13 cellular contexts compared by ENCODE assay signal in the genomic region with DNA sequence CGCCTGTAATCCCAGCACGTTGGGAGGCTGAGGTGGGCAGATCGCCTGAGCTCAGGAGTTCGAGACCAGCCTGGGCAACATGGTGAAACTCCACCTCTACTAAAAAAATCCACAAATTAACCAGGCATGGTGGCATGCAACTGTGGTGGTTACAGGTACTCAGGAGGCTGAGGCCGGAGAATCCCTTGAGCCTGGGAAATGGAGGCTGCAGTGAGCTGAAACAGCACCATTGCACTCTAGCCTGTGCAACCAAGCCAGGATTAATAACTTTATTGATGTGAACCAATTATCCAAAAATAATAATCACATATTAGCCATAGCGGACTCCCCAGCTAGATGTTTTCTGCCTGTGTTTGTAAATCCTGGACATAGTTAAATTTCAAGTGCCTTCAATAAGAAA. TPM values are rescaled to one million over a fixed set of nuclear protein-coding genes. Genes with fewer than 3 reads are reported as not detected.
A peak's percentile ranks its signal among the peaks of the same experiment; 100 is the strongest.
DNase-seq lines count a peak whose midpoint lies in the region; ATAC-seq, FAIRE-seq and TF ChIP-seq lines count a peak whose summit lies in the region.
"Had no signal": no experiment of that assay in that cellular context is flagged by ENCODE, and none has a peak within 500 bp of the region (broad histone marks: within the 10 kb centered on the region; RNA-seq: fewer than 3 reads in every experiment).

No MANE protein-coding gene starts in this region.

- TF ChIP-seq RAD21 in GM12878 (IDR thresholded peaks at IDR 0.05; ENCODE audit: insufficient read depth, low read depth, low read length) (no peak), HepG2 (CRISPR knock-in tag; IDR thresholded peaks at IDR 0.05) (no peak)

- DNase-seq in HAP-1 (ENCODE audit: low spot score in 2 of 2), result no peak
- no peak for DNase-seq in GM12878 (ENCODE audit: low read depth, low spot score)
- DNase-seq in HepG2 (ENCODE audit: low spot score), result no peak
- no peak for DNase-seq in activated CD4-positive, alpha-beta T cell treated with anti-CD3 and anti-CD28 coated beads, Interleukin-2, amount 50 U/mL, for 1 hour
- no peak for DNase-seq in GF-D8 (lab: John Stamatoyannopoulos, UW)
- DNase-seq: NCI-H1417, NCI-H526 treated with DMSO at 0.1 percent for 48 hours had no signal

- H4K20me1 ChIP-seq in GM12878 (ENCODE audit: control insufficient read depth, insufficient read depth), result no peaks in the 10 kb centered on the region
- peaks cover 16% of the 10 kb centered on the region for H4K20me1 ChIP-seq in HepG2 (ENCODE audit: insufficient read depth, low read length)

- FAIRE-seq in GM12878 (lab: Jason Lieb, UNC), result no peak
- no peak for FAIRE-seq in HepG2 (lab: Jason Lieb, UNC)
- FAIRE-seq: GM18507 had no signal

- TF ChIP-seq CTCF in GM12878 (IDR thresholded peaks at IDR 0.05 in 2 of 3, conservative IDR thresholded peaks at IDR 0.05 in 1 of 3; ENCODE audit: control insufficient read depth in 2 of 3, extremely low read depth in 1 of 3, insufficient read depth in 1 of 3, low read depth in 3 of 3, low read length in 3 of 3) (no peak), HepG2 (CRISPR knock-in tag; IDR thresholded peaks at IDR 0.05) (no peak)

- H3K9me3 ChIP-seq in HAP-1, result no peaks in the 10 kb centered on the region
- no peaks in the 10 kb centered on the region for H3K9me3 ChIP-seq in GM12878 (replicated peaks; ENCODE audit: control insufficient read depth, insufficient read depth, low read length)
- H3K9me3 ChIP-seq in HepG2 (ENCODE audit: low read length), result no peaks in the 10 kb centered on the region
- H3K9me3 ChIP-seq: SJCRH30 had no signal

- WGBS in GM12878 (ENCODE audit: insufficient coverage, insufficient replicate concordance, low lambda C conversion rate, missing lambda C conversion rate), result 95% methylated on average over 6 of the region's 6 CpGs
- WGBS in HepG2 (ENCODE audit: low lambda C conversion rate), result 97% methylated on average over 6 of the region's 6 CpGs

- TF ChIP-seq POLR2A in GM12878 (IDR thresholded peaks at IDR 0.05; ENCODE audit: low read depth, low read length), result no peak
- no peak for TF ChIP-seq POLR2A in HepG2 (IDR thresholded peaks at IDR 0.05; ENCODE audit: insufficient read depth in 1 of 2, low read depth in 2 of 2, low read length in 2 of 2)

- H3K4me1 ChIP-seq in HAP-1, result peaks cover 37% of the 10 kb centered on the region
- peaks cover 9% of the 10 kb centered on the region for H3K4me1 ChIP-seq in GM12878 (ENCODE audit: control insufficient read depth, insufficient read depth, low read length)
- peaks cover 45% of the 10 kb centered on the region for H3K4me1 ChIP-seq in HepG2 (ENCODE audit: insufficient read depth, low read length)

- no peak for TF ChIP-seq EP300 in GM12878 (IDR thresholded peaks at IDR 0.05; ENCODE audit: borderline replicate concordance in 1 of 2, control insufficient read depth in 1 of 2, low read depth in 2 of 2, low read length in 2 of 2)
- no peak for TF ChIP-seq EP300 in HepG2 (IDR thresholded peaks at IDR 0.05; ENCODE audit: low read depth in 2 of 2, low read length in 2 of 2)
- TF ChIP-seq EP300 in HepG2 (CRISPR knock-in tag; IDR thresholded peaks at IDR 0.05; ENCODE audit: borderline replicate concordance), result no peak

- H3K27ac ChIP-seq in GM12878 (ENCODE audit: control insufficient read depth, insufficient read depth) (no peak overlapping the region), HepG2 (ENCODE audit: extremely low read length, insufficient read depth, low read length) (peak overlapping the region; percentile 86), skin epidermis (peak overlapping the region in 11 of 21 experiments; percentile 5 to 96 (median 91))
- H3K27ac ChIP-seq: C4-2B, SJCRH30 had no signal

- H3K4me2 ChIP-seq in GM12878 (ENCODE audit: control insufficient read depth, insufficient read depth) (peak overlapping the region; percentile 100), HepG2 (ENCODE audit: low read depth, low read length) (peak overlapping the region; percentile 94)

- BruUV-seq in GM12878 (replicated peaks; lab: Mats Ljungman, UMichigan), result no TSS peak
- no TSS peak for BruUV-seq in HepG2 (replicated peaks; lab: Mats Ljungman, UMichigan)

- CTCF ChIA-PET in GM12878 (lab: Yijun Ruan, JAX) (interaction anchor here (0.6 to 4.6 kb wide), 15 partner anchors 9 to 730 kb away, joined by 3 to 22 read pairs (median 4); a partner anchor contains a TSS), HepG2 (lab: Yijun Ruan, JAX; ENCODE audit: low intra/inter-chr PET ratio, low total read pairs) (no interaction called here)

- SMC1A ChIA-PET in GM12878 (lab: Charles Lee; ENCODE audit: uncharacterized antibody, unreplicated experiment), result interaction anchor here (0.7 to 2.7 kb wide), 22 partner anchors 10 to 397 kb away, joined by 3 to 18 read pairs (median 6); no protein-coding TSS in a partner anchor

- H3K79me2 ChIP-seq in GM12878 (ENCODE audit: control insufficient read depth, insufficient read depth, low read length), result peaks cover 47% of the 10 kb centered on the region
- peaks cover 53% of the 10 kb centered on the region for H3K79me2 ChIP-seq in HepG2 (ENCODE audit: insufficient read depth, low read length)

- H2AFZ ChIP-seq in GM12878 (ENCODE audit: control insufficient read depth, low read depth, low read length), result no peak overlapping the region
- no peak overlapping the region for H2AFZ ChIP-seq in HepG2 (ENCODE audit: low read length)

- H3K4me3 ChIP-seq in HAP-1 (peak overlapping the region; percentile 79), GM12878 (peak overlapping the region; percentile 69), HepG2 (replicated peaks in 1 of 3; ENCODE audit: insufficient read depth in 1 of 3, low read depth in 2 of 3, low read length in 3 of 3) (peak overlapping the region; percentile 89 to 96 (median 94); a peak in 5 of 6 replicates), skin epidermis (no peak overlapping the region)
- H3K4me3 ChIP-seq: SJCRH30 had no signal

- H3K9ac ChIP-seq in GM12878 (ENCODE audit: control insufficient read depth, insufficient read depth, low read length) (peak overlapping the region; percentile 78), HepG2 (ENCODE audit: insufficient read depth, low read depth, low read length) (peak overlapping the region; percentile 95)

- intact Hi-C loops in GM12878 (cut with micrococcal nuclease; ENCODE audit: unreplicated experiment), result loop anchor here (5.0 kb wide), 1 partner anchor 449 kb away; a partner anchor contains a TSS
- intact Hi-C loops in HepG2 (cut with micrococcal nuclease; ENCODE audit: unreplicated experiment), result loop anchor here (2.0 to 5.0 kb wide), 2 partner anchors 61 to 249 kb away; no protein-coding TSS in a partner anchor

- H3K27me3 ChIP-seq in HAP-1 (ENCODE audit: low read depth) (no peaks in the 10 kb centered on the region), GM12878 (replicated peaks in 1 of 2; ENCODE audit: control insufficient read depth in 2 of 2, insufficient read depth in 2 of 2, low read length in 1 of 2) (no peaks in the 10 kb centered on the region), HepG2 (ENCODE audit: control insufficient read depth in 1 of 2, insufficient read depth in 2 of 2, low read length in 2 of 2) (no peaks in the 10 kb centered on the region; a peak in 1 of 5 replicates)
- H3K27me3 ChIP-seq: SJCRH30 had no signal

- H3K36me3 ChIP-seq in HAP-1 (replicated peaks), result no peaks in the 10 kb centered on the region; the same call in 1 of the 2 replicates
- H3K36me3 ChIP-seq in GM12878 (ENCODE audit: control insufficient read depth in 2 of 2, insufficient read depth in 2 of 2, low read length in 1 of 2), result no peaks in the 10 kb centered on the region
- no peaks in the 10 kb centered on the region for H3K36me3 ChIP-seq in HepG2 (replicated peaks in 1 of 2; ENCODE audit: control insufficient read depth in 1 of 2, insufficient read depth in 2 of 2, low read length in 2 of 2)
- H3K36me3 ChIP-seq: SJCRH30 had no signal

- ATAC-seq in GM12878 (no peak), HepG2 (no peak), HG03432 (IDR thresholded peaks at IDR 0.05; ENCODE audit: unreplicated experiment) (no peak), HG03139 (IDR thresholded peaks at IDR 0.05; ENCODE audit: unreplicated experiment) (no peak)

- in situ Hi-C loops in HAP-1 (cut with MboI; ENCODE audit: low sequenced_read_pairs), result no loop called here
- in situ Hi-C loops in GM12878 (cut with MboI), result no loop called here
- in situ Hi-C loops in HepG2 (cut with HindIII; ENCODE audit: extremely low pct_ligation_motif_present, low pct_unique_long_range_greater_than_20kb), result loop anchor here (25.0 kb wide), 1 partner anchor 239 kb away; no protein-coding TSS in a partner anchor

- POLR2A ChIA-PET in GM12878 (lab: Charles Lee) (interaction anchor here (0.6 to 2.7 kb wide), 12 partner anchors 11 to 389 kb away, joined by 3 to 28 read pairs (median 4); no protein-coding TSS in a partner anchor), HepG2 (lab: Yijun Ruan, JAX) (interaction anchor here (0.6 to 1.7 kb wide), 7 partner anchors 61 to 481 kb away, joined by 3 to 7 read pairs (median 4); no protein-coding TSS in a partner anchor)

- RAD21 ChIA-PET in GM12878 (lab: Charles Lee; ENCODE audit: unreplicated experiment), result interaction anchor here (0.5 to 5.4 kb wide), 19 partner anchors 10 to 388 kb away, joined by 3 to 44 read pairs (median 7); no protein-coding TSS in a partner anchor

RNA-seq across cellular contexts. Expression of a gene that starts 1.8 kb away (rescaled TPM):
- total RNA-seq in GM12878 (2013; cell fraction: nucleolus; rRNA removed), result 56.5 and 57.3 TPM in 2 replicates
- 70.4 and 77.0 TPM in 2 replicates for total RNA-seq in GM12878 (2014; rRNA removed)
- total RNA-seq in GM12878 (2014; rRNA removed; fragmentation: Illumina TruSeq; extraction: Trizol), result 89.9 and 91.6 TPM in 2 replicates
- 81.1 and 82.9 TPM in 2 replicates for total RNA-seq in GM12878 (2021)
- 27.8 TPM for polyA plus RNA-seq in GM12878 (2011; ENCODE audit: low read depth)
- polyA plus RNA-seq in GM12878 (2011; rRNA removed), result 61.8 and 103 TPM in 2 replicates
- polyA plus RNA-seq in GM12878 (2011; cell fraction: cytosol; rRNA removed), result 20.3 and 24.5 TPM in 2 replicates
- polyA plus RNA-seq in GM12878 (2011; cell fraction: nucleus; rRNA removed), result 9.7 and 12.0 TPM in 2 replicates
- polyA plus RNA-seq in GM12878 (2012), result 60.5 and 61.5 TPM in 2 replicates
- polyA plus RNA-seq in GM12878 (2014; fragmentation: Illumina TruSeq; extraction: Trizol), result 84.0 and 110 TPM in 2 replicates
- polyA plus RNA-seq in GM12878 (2014; fragmentation: Nextera tagmentation; extraction: Ambion mirVana), result 10 to 100 TPM; 26.6 to 36.6 TPM
- polyA plus RNA-seq in GM12878 (2014; rRNA removed), result 53.3 and 56.8 TPM in 2 replicates
- polyA plus RNA-seq in GM12878 (2016; fragmentation: Nextera tagmentation; extraction: Ambion mirVana), result 10 to 100 TPM; 27.0 to 64.4 TPM
- polyA minus RNA-seq in GM12878 (2011; rRNA and poly(A)+ RNA removed), result 27.8 and 40.1 TPM in 2 replicates
- polyA minus RNA-seq in GM12878 (2011; cell fraction: cytosol; rRNA and poly(A)+ RNA removed), result 21.4 and 23.3 TPM in 2 replicates
- 11.8 and 22.6 TPM in 2 replicates for polyA minus RNA-seq in GM12878 (2011; cell fraction: nucleus; rRNA and poly(A)+ RNA removed)
- total RNA-seq in HepG2 (2016; rRNA removed; fragmentation: Illumina TruSeq; extraction: Trizol), result 70.1 and 94.9 TPM in 2 replicates
- total RNA-seq in HepG2 (2016; cell fraction: cytosol; rRNA removed; fragmentation: Illumina TruSeq; extraction: Trizol; ENCODE audit: low read depth), result 9.2 and 11.1 TPM in 2 replicates
- total RNA-seq in HepG2 (2016; cell fraction: insoluble cytoplasmic fraction; rRNA removed; fragmentation: Illumina TruSeq; extraction: Trizol), result 73.4 and 86.7 TPM in 2 replicates
- 63.9 and 68.4 TPM in 2 replicates for total RNA-seq in HepG2 (2016; cell fraction: membrane; rRNA removed; fragmentation: Illumina TruSeq; extraction: Trizol)
- 56.8 and 60.7 TPM in 2 replicates for total RNA-seq in HepG2 (2016; cell fraction: nucleus; rRNA removed; fragmentation: Illumina TruSeq; extraction: Trizol)
- polyA plus RNA-seq in HepG2 (2011; rRNA removed), result 25.8 and 37.3 TPM in 2 replicates
- polyA plus RNA-seq in HepG2 (2011; cell fraction: cytosol; rRNA removed), result 17.4 and 24.1 TPM in 2 replicates
- polyA plus RNA-seq in HepG2 (2011; cell fraction: nucleus; rRNA removed), result 7.0 and 9.4 TPM in 2 replicates
- polyA plus RNA-seq in HepG2 (2012), result 38.9 and 48.2 TPM in 2 replicates
- polyA plus RNA-seq in HepG2 (2016; cell fraction: cytosol; fragmentation: Illumina TruSeq; extraction: Trizol; ENCODE audit: low read depth), result 8.6 and 16.4 TPM in 2 replicates
- polyA plus RNA-seq in HepG2 (2016; cell fraction: insoluble cytoplasmic fraction; fragmentation: Illumina TruSeq; extraction: Trizol; ENCODE audit: low read depth), result 138 and 142 TPM in 2 replicates
- polyA plus RNA-seq in HepG2 (2016; cell fraction: membrane; fragmentation: Illumina TruSeq; extraction: Trizol; ENCODE audit: low read depth), result 51.0 and 63.1 TPM in 2 replicates
- 102 and 103 TPM in 2 replicates for polyA plus RNA-seq in HepG2 (2016; cell fraction: nucleus; fragmentation: Illumina TruSeq; extraction: Trizol; ENCODE audit: insufficient read depth, low read depth)
- polyA minus RNA-seq in HepG2 (2011; rRNA and poly(A)+ RNA removed; ENCODE audit: low replicate concordance), result 7.4 and 17.4 TPM in 2 replicates
- polyA minus RNA-seq in HepG2 (2011; cell fraction: cytosol; rRNA and poly(A)+ RNA removed), result 36.7 and 37.5 TPM in 2 replicates
- polyA minus RNA-seq in HepG2 (2011; cell fraction: nucleus; rRNA and poly(A)+ RNA removed), result 27.8 and 32.6 TPM in 2 replicates

Comparison
In these comparisons a context has a peak if more than half of its experiments do, and no peak if none do; other contexts are left out.
1. H3K4me3 ChIP-seq: peak in HAP-1 (single experiment), GM12878 (single experiment) and HepG2 (3 of 3); none in skin epidermis (0 of 7).